In the genomic region with DNA sequence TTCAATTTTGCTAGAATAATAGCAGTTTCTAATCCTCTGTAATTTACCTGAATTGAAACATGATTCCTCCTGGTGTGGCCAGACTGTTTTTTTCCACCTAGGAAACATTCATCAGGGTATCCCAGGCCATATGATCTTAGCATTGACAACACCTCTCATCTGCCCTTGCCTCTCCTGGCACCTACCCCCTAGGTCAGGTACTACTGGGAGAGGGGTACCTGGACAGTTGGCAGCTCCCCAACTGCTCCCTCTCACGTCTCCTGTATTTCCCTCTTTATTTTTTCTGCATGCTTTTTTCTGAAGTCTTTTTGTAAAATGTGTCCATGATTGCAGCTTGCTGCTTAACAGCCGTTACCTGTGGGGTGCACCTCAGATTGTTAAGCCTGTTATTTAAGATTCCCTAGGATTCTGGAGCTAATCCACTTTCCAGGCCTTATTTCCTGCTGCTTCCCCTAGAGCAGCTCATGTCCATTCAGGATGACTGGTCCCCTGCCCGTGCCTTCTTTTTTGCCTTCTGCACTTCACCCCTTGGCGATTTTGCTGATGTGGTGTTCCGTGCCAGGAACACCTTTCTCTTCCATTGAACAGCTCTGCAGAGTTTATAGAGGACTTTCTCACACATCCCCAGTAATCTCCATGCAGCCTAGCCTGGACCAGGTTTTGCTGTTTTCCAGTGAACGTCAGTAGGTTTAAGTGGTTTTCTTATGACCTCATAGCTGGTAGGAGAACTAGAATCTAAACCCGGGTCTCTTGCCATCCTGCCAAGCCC, we compare ENCODE assay signal across 1 cellular context.
A peak's percentile ranks its signal among the peaks of the same experiment; 100 is the strongest.
TF ChIP-seq lines count a peak whose summit lies in the region.

No MANE protein-coding gene starts in this region.

TF ChIP-seq in HEK293, 187 proteins besides CTCF, POLR2A, EP300 and RAD21 (continued from another document):
- TF ChIP-seq, protein P1, sequence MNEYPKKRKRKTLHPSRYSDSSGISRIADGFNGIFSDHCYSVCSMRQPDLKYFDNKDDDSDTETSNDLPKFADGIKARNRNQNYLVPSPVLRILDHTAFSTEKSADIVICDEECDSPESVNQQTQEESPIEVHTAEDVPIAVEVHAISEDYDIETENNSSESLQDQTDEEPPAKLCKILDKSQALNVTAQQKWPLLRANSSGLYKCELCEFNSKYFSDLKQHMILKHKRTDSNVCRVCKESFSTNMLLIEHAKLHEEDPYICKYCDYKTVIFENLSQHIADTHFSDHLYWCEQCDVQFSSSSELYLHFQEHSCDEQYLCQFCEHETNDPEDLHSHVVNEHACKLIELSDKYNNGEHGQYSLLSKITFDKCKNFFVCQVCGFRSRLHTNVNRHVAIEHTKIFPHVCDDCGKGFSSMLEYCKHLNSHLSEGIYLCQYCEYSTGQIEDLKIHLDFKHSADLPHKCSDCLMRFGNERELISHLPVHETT (tag by site-specific recombination; IDR thresholded peaks at IDR 0.05), result no peak
- TF ChIP-seq SP2 (tag by site-specific recombination; IDR thresholded peaks at IDR 0.05), result no peak
- TF ChIP-seq, protein P2, sequence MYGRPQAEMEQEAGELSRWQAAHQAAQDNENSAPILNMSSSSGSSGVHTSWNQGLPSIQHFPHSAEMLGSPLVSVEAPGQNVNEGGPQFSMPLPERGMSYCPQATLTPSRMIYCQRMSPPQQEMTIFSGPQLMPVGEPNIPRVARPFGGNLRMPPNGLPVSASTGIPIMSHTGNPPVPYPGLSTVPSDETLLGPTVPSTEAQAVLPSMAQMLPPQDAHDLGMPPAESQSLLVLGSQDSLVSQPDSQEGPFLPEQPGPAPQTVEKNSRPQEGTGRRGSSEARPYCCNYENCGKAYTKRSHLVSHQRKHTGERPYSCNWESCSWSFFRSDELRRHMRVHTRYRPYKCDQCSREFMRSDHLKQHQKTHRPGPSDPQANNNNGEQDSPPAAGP (tag by site-specific recombination; IDR thresholded peaks at IDR 0.05), result no peak
- TF ChIP-seq ZNF585B (tag by site-specific recombination; IDR thresholded peaks at IDR 0.05), result no peak
- TF ChIP-seq KLF16 (tag by site-specific recombination; IDR thresholded peaks at IDR 0.05), result 0 out of 2 replicates have a peak, but pooled peaks have one; percentile 18
- no peak for TF ChIP-seq ZNF132 (tag by site-specific recombination; IDR thresholded peaks at IDR 0.05; ENCODE audit: borderline replicate concordance)
- no peak for TF ChIP-seq ZNF514 (tag by site-specific recombination; IDR thresholded peaks at IDR 0.05)
- TF ChIP-seq, protein P3, sequence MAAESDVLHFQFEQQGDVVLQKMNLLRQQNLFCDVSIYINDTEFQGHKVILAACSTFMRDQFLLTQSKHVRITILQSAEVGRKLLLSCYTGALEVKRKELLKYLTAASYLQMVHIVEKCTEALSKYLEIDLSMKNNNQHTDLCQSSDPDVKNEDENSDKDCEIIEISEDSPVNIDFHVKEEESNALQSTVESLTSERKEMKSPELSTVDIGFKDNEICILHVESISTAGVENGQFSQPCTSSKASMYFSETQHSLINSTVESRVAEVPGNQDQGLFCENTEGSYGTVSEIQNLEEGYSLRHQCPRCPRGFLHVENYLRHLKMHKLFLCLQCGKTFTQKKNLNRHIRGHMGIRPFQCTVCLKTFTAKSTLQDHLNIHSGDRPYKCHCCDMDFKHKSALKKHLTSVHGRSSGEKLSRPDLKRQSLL (tag by site-specific recombination; IDR thresholded peaks at IDR 0.05), result no peak
- no peak for TF ChIP-seq ZBTB1 (tag by site-specific recombination; IDR thresholded peaks at IDR 0.05)
- no peak for TF ChIP-seq ZNF423 (tag by site-specific recombination; IDR thresholded peaks at IDR 0.05)
- no peak for TF ChIP-seq ZSCAN30 (tag by site-specific recombination; IDR thresholded peaks at IDR 0.05)
- peak; percentile 44; the same call in 1 of the 2 replicates for TF ChIP-seq TRIM28 (IDR thresholded peaks at IDR 0.05; ENCODE audit: borderline replicate concordance, low read length)
- no peak for TF ChIP-seq IKZF3 (tag by site-specific recombination; IDR thresholded peaks at IDR 0.05)
- no peak for TF ChIP-seq ZNF19 (tag by site-specific recombination; IDR thresholded peaks at IDR 0.05; ENCODE audit: low read depth)
- TF ChIP-seq ZFP37 (tag by site-specific recombination; IDR thresholded peaks at IDR 0.05), result no peak
- TF ChIP-seq SCRT1 (tag by site-specific recombination; IDR thresholded peaks at IDR 0.05; ENCODE audit: borderline replicate concordance), result no peak
- TF ChIP-seq ZBTB7A (tag by site-specific recombination; IDR thresholded peaks at IDR 0.05; ENCODE audit: low read depth), result no peak
- TF ChIP-seq ZNF629 (tag by site-specific recombination; IDR thresholded peaks at IDR 0.05), result peak; percentile 96
- TF ChIP-seq, protein P4, sequence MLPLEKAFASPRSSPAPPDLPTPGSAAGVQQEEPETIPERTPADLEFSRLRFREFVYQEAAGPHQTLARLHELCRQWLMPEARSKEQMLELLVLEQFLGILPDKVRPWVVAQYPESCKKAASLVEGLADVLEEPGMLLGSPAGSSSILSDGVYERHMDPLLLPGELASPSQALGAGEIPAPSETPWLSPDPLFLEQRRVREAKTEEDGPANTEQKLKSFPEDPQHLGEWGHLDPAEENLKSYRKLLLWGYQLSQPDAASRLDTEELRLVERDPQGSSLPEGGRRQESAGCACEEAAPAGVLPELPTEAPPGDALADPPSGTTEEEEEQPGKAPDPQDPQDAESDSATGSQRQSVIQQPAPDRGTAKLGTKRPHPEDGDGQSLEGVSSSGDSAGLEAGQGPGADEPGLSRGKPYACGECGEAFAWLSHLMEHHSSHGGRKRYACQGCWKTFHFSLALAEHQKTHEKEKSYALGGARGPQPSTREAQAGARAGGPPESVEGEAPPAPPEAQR (tag by site-specific recombination; IDR thresholded peaks at IDR 0.05), result no peak
- TF ChIP-seq, protein P5, sequence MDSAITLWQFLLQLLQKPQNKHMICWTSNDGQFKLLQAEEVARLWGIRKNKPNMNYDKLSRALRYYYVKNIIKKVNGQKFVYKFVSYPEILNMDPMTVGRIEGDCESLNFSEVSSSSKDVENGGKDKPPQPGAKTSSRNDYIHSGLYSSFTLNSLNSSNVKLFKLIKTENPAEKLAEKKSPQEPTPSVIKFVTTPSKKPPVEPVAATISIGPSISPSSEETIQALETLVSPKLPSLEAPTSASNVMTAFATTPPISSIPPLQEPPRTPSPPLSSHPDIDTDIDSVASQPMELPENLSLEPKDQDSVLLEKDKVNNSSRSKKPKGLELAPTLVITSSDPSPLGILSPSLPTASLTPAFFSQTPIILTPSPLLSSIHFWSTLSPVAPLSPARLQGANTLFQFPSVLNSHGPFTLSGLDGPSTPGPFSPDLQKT (IDR thresholded peaks at IDR 0.05; ENCODE audit: borderline replicate concordance, low read depth, low read length), result no peak
- TF ChIP-seq ZNF433 (tag by site-specific recombination; IDR thresholded peaks at IDR 0.05; ENCODE audit: low read depth), result no peak
- 0 out of 2 replicates have a peak, but pooled peaks have one; percentile 27 for TF ChIP-seq ZBTB48 (tag by site-specific recombination; IDR thresholded peaks at IDR 0.05)
- 0 out of 2 replicates have a peak, but pooled peaks have one; percentile 32 for TF ChIP-seq ZNF335 (tag by site-specific recombination; conservative IDR thresholded peaks at IDR 0.05)
- TF ChIP-seq ZNF2 (tag by site-specific recombination; IDR thresholded peaks at IDR 0.05), result 0 out of 2 replicates have a peak, but pooled peaks have one; percentile 74
- TF ChIP-seq ZNF571 (tag by site-specific recombination; IDR thresholded peaks at IDR 0.05), result no peak
- peak; percentile 82 for TF ChIP-seq ZBTB17 (tag by site-specific recombination; IDR thresholded peaks at IDR 0.05)
- TF ChIP-seq RBAK (tag by site-specific recombination; IDR thresholded peaks at IDR 0.05), result no peak
- no peak for TF ChIP-seq KLF9 (tag by site-specific recombination; IDR thresholded peaks at IDR 0.05; ENCODE audit: low read depth)
- no peak for TF ChIP-seq YY1 (tag by site-specific recombination; IDR thresholded peaks at IDR 0.05)
- TF ChIP-seq, protein P6, sequence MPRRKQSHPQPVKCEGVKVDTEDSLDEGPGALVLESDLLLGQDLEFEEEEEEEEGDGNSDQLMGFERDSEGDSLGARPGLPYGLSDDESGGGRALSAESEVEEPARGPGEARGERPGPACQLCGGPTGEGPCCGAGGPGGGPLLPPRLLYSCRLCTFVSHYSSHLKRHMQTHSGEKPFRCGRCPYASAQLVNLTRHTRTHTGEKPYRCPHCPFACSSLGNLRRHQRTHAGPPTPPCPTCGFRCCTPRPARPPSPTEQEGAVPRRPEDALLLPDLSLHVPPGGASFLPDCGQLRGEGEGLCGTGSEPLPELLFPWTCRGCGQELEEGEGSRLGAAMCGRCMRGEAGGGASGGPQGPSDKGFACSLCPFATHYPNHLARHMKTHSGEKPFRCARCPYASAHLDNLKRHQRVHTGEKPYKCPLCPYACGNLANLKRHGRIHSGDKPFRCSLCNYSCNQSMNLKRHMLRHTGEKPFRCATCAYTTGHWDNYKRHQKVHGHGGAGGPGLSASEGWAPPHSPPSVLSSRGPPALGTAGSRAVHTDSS (tag by site-specific recombination; IDR thresholded peaks at IDR 0.05), result no peak
- no peak for TF ChIP-seq ZNF843 (tag by site-specific recombination; IDR thresholded peaks at IDR 0.05)
- TF ChIP-seq ZNF837 (tag by site-specific recombination; IDR thresholded peaks at IDR 0.05), result no peak
- peak; percentile 35; the same call in 1 of the 2 replicates for TF ChIP-seq ZNF561 (tag by site-specific recombination; IDR thresholded peaks at IDR 0.05; ENCODE audit: borderline replicate concordance)
- TF ChIP-seq ZNF146 (tag by site-specific recombination; IDR thresholded peaks at IDR 0.05), result no peak
- no peak for TF ChIP-seq ZNF223 (tag by site-specific recombination; IDR thresholded peaks at IDR 0.05)
- TF ChIP-seq ZNF248 (tag by site-specific recombination; IDR thresholded peaks at IDR 0.05), result no peak
- TF ChIP-seq, protein P7, sequence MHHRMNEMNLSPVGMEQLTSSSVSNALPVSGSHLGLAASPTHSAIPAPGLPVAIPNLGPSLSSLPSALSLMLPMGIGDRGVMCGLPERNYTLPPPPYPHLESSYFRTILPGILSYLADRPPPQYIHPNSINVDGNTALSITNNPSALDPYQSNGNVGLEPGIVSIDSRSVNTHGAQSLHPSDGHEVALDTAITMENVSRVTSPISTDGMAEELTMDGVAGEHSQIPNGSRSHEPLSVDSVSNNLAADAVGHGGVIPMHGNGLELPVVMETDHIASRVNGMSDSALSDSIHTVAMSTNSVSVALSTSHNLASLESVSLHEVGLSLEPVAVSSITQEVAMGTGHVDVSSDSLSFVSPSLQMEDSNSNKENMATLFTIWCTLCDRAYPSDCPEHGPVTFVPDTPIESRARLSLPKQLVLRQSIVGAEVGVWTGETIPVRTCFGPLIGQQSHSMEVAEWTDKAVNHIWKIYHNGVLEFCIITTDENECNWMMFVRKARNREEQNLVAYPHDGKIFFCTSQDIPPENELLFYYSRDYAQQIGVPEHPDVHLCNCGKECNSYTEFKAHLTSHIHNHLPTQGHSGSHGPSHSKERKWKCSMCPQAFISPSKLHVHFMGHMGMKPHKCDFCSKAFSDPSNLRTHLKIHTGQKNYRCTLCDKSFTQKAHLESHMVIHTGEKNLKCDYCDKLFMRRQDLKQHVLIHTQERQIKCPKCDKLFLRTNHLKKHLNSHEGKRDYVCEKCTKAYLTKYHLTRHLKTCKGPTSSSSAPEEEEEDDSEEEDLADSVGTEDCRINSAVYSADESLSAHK (tag by site-specific recombination; IDR thresholded peaks at IDR 0.05), result peak; percentile 41; the same call in 1 of the 2 replicates
- TF ChIP-seq ZBTB20 (tag by site-specific recombination; IDR thresholded peaks at IDR 0.05), result no peak
- TF ChIP-seq ZNF341 (tag by site-specific recombination; IDR thresholded peaks at IDR 0.05; ENCODE audit: low read depth), result no peak
- no peak for TF ChIP-seq ZNF501 (tag by site-specific recombination; IDR thresholded peaks at IDR 0.05)
- TF ChIP-seq ZNF138 (tag by site-specific recombination; IDR thresholded peaks at IDR 0.05; ENCODE audit: borderline replicate concordance), result no peak
- TF ChIP-seq ZNF555 (tag by site-specific recombination; conservative IDR thresholded peaks at IDR 0.05), result no peak
